Comparison of ENCODE assay signal across 8 cellular contexts in the genomic region with DNA sequence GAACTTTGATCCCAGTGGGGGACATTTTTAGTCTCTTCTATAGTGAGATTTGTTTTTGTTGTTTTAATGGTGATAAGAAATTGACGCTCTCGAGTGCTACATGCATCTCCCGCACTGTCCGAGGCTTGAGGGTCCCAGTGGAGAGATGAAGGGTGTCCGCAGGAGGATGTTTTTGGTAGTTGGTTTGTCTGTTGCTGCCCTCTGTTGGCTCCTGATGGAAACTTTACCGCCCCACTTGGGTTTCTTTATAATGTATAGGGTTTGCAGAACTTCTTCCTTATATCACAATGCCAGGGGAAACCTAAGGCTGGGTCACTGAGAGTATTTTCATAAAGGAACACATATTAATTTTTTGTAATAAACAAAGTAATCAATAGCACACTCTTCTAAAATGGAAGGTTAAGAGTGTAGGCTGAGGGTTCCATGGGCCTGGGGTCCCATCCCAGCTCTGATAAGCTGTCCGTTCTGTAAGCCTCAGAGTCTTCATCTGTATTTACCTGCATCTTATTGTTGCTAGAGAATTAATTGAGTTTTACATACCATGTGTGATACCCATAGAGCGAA.
DNase-seq lines count a peak whose midpoint lies in the region; ATAC-seq and TF ChIP-seq lines count a peak whose summit lies in the region.

No MANE protein-coding gene starts in this region.

- WGBS in right cardiac atrium: 41% methylated on average over 8 of the region's 8 CpGs

- H3K4me3 ChIP-seq in left ventricle myocardium inferior (no peak overlapping the region), right cardiac atrium (ENCODE audit: low read length) (no peak overlapping the region), epithelial cell of proximal tubule (ENCODE audit: low read depth, low read length) (no peak overlapping the region), upper lobe of right lung (no peak overlapping the region)

- TF ChIP-seq CTCF in left ventricle myocardium inferior (IDR thresholded peaks at IDR 0.05; ENCODE audit: borderline replicate concordance) (peak; percentile 34), epithelial cell of proximal tubule (conservative IDR thresholded peaks at IDR 0.05; ENCODE audit: low read depth, low read length) (peak; percentile 74), upper lobe of right lung (IDR thresholded peaks at IDR 0.05) (peak; percentile 40)

- ATAC-seq in right cardiac atrium (no peak), upper lobe of right lung (peak; percentile 22)

- H3K27me3 ChIP-seq in left ventricle myocardium inferior (ENCODE audit: low read depth): no peaks in the 10 kb centered on the region
- H3K27me3 ChIP-seq in right cardiac atrium (ENCODE audit: control insufficient read depth, insufficient read depth): no peaks in the 10 kb centered on the region
- H3K27me3 ChIP-seq in upper lobe of right lung: no peaks in the 10 kb centered on the region

- H3K27ac ChIP-seq in left ventricle myocardium inferior (replicated peaks) (no peak overlapping the region), right cardiac atrium (ENCODE audit: low read length) (no peak overlapping the region), upper lobe of right lung (no peak overlapping the region)

- no peaks in the 10 kb centered on the region for H3K9me3 ChIP-seq in left ventricle myocardium inferior (replicated peaks)
- no peaks in the 10 kb centered on the region for H3K9me3 ChIP-seq in right cardiac atrium (ENCODE audit: control insufficient read depth, low read length)
- H3K9me3 ChIP-seq in upper lobe of right lung: no peaks in the 10 kb centered on the region

- intact Hi-C loops in left ventricle myocardium inferior (cut with micrococcal nuclease) (no loop called here), right cardiac atrium (cut with DNase I) (loop anchor here in 3 of 4 donors (10.0 kb wide), 1 partner anchor 224 kb away; no protein-coding TSS in a partner anchor), upper lobe of right lung (cut with DNase I) (no loop called here)

- no peaks in the 10 kb centered on the region for H3K4me1 ChIP-seq in left ventricle myocardium inferior
- H3K4me1 ChIP-seq in right cardiac atrium (ENCODE audit: control insufficient read depth, insufficient read depth, low read length): no peaks in the 10 kb centered on the region
- H3K4me1 ChIP-seq in upper lobe of right lung: no peaks in the 10 kb centered on the region

- no peaks in the 10 kb centered on the region for H3K36me3 ChIP-seq in left ventricle myocardium inferior
- H3K36me3 ChIP-seq in upper lobe of right lung: no peaks in the 10 kb centered on the region

- no peak for DNase-seq in left ventricle myocardium inferior
- DNase-seq in right cardiac atrium: no peak
- peak; percentile 2 for DNase-seq in NCI-H748 (lab: John Stamatoyannopoulos, UW; ENCODE audit: unreplicated experiment)
- no peak for DNase-seq in epithelial cell of proximal tubule (ENCODE audit: low read depth)
- no peak for DNase-seq in upper lobe of right lung
- no peak for DNase-seq in central memory CD4-positive, alpha-beta T cell
- no peak for DNase-seq in Ammon's horn (ENCODE audit: low spot score)
- DNase-seq in LoVo (ENCODE audit: low spot score): no peak

Comparison
In these comparisons a context has a peak if more than half of its experiments do, and no peak if none do; other contexts are left out.
1. intact Hi-C loops: an anchor here in right cardiac atrium (10.0 kb wide); none called in left ventricle myocardium inferior and upper lobe of right lung.